ENCODE assay signal across 1 cellular context in genomic region chr1:16511926-16512325, GRCh38. TPM values are rescaled to one million over a fixed set of nuclear protein-coding genes. Genes with fewer than 3 reads are reported as not detected.
"Had no signal": no experiment of that assay in that cellular context is flagged by ENCODE, and none has a peak within 500 bp of the region (broad histone marks: within the 10 kb centered on the region; RNA-seq: fewer than 3 reads in every experiment).

No MANE protein-coding gene starts in this region.

RNA-seq across cellular contexts. Expression of gene RNU1-1, which starts 2.2 kb away (rescaled TPM):
- polyA plus RNA-seq: SK-N-SH had no signal
